8 cellular contexts compared by ENCODE assay signal in the genomic region with DNA sequence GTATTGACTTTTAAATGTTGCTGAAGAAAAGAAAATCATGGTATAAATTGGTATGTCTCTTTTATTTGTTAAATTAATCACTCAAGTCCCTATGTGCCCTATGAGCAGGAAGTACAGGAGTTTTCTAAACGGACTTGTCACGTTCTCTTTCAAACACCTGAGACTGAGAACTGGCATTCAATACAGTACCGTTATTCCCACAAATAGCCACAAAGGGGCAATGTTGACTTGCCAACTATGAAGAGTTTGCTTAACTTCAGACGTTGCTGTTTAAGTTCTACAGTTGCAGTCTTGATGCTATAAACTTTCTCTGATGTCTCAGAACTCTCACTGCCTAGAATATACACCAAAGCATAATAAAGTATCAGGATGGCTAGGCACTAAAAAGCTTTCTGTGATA. TPM values are rescaled to one million over a fixed set of nuclear protein-coding genes. Genes with fewer than 3 reads are reported as not detected.
DNase-seq lines count a peak whose midpoint lies in the region; ATAC-seq and TF ChIP-seq lines count a peak whose summit lies in the region.

No MANE protein-coding gene starts in this region.

- H4K20me1 ChIP-seq in osteoblast (ENCODE audit: insufficient read depth, low read length): no peaks in the 10 kb centered on the region

- H2AFZ ChIP-seq in osteoblast (ENCODE audit: low read length): no peak overlapping the region

- H3K4me2 ChIP-seq in osteoblast (ENCODE audit: insufficient read depth, low read length): no peak overlapping the region

- no peaks in the 10 kb centered on the region for H3K9me3 ChIP-seq in osteoblast (ENCODE audit: low read depth, low read length)

- no peaks in the 10 kb centered on the region for H3K36me3 ChIP-seq in osteoblast (ENCODE audit: insufficient read depth, low read length)

- H3K79me2 ChIP-seq in osteoblast (ENCODE audit: insufficient read depth, low read length): no peaks in the 10 kb centered on the region

- H3K4me1 ChIP-seq in osteoblast (ENCODE audit: insufficient read depth, low read length): no peaks in the 10 kb centered on the region

- DNase-seq in GM03348 (ENCODE audit: low spot score) (peak; percentile 45), KBM-7 (peak; percentile 54), SKM-1 (lab: John Stamatoyannopoulos, UW; ENCODE audit: unreplicated experiment) (peak; percentile 44), foreskin fibroblast (peak in 1 of 2 donors; percentile 5), osteoblast (ENCODE audit: insufficient read length, low spot score, missing footprints) (no peak)

- no peak for ATAC-seq in HG02642 (IDR thresholded peaks at IDR 0.05; ENCODE audit: poor library complexity, unreplicated experiment)
- no peak for ATAC-seq in HG03175 (IDR thresholded peaks at IDR 0.05; ENCODE audit: unreplicated experiment)

- H3K4me3 ChIP-seq in foreskin fibroblast (ENCODE audit: low read depth in 1 of 2, low read length in 2 of 2) (no peak overlapping the region), osteoblast (ENCODE audit: insufficient read depth, low read length) (no peak overlapping the region)

- TF ChIP-seq CTCF in 22Rv1 (IDR thresholded peaks at IDR 0.05) (peak; percentile 67), foreskin fibroblast (IDR thresholded peaks at IDR 0.05; ENCODE audit: low read depth, low read length) (peak; percentile 25), osteoblast (IDR thresholded peaks at IDR 0.05; ENCODE audit: extremely low read depth, low read depth, low read length) (peak; percentile 51)

- H3K27ac ChIP-seq in 22Rv1 (no peak overlapping the region), osteoblast (ENCODE audit: low read depth, low read length) (no peak overlapping the region)

- no peaks in the 10 kb centered on the region for H3K27me3 ChIP-seq in osteoblast (ENCODE audit: insufficient read depth, low read length)

- in situ Hi-C loops in KBM-7 (cut with MboI; ENCODE audit: low pct_unique_long_range_greater_than_20kb, low sequenced_read_pairs): no loop called here

RNA-seq across cellular contexts. Expression of gene OR56A1, which starts 7.6 kb away (rescaled TPM):
- total RNA-seq in osteoblast: under 0.01 TPM in 2 replicates

RNA-seq across cellular contexts. Expression of gene OR56A4, which starts 16.2 kb away (rescaled TPM):
- not detected in 2 replicates for total RNA-seq in osteoblast

RNA-seq across cellular contexts. Expression of gene OR52L1, which starts 36.2 kb away (rescaled TPM):
- total RNA-seq in osteoblast: not detected in 2 replicates

RNA-seq across cellular contexts. Expression of gene OR56A5, which starts 54.7 kb away (rescaled TPM):
- total RNA-seq in osteoblast: not detected in 2 replicates
